Comparison of ENCODE assay signal across 18 cellular contexts in the genomic region with DNA sequence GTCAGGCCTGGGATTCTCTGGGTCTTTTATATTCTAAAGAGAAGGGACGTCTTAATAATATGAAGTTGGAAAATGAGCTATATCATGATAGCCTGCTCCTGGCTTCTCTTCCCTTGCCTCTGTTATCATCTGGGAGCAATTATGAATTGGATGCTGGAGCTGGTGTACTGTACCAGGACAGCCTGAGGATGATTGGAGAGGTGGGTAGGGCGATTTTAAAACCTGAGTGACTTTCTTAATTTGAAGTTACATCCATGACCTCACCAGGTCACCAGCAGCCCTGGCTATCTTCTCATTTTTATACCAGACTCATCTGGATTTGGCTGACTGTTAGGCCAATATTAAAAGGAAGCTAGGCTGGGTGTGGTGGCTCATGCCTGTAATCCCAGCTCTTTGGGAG.
DNase-seq lines count a peak whose midpoint lies in the region; ATAC-seq and TF ChIP-seq lines count a peak whose summit lies in the region.
"Had no signal": no experiment of that assay in that cellular context is flagged by ENCODE, and none has a peak within 500 bp of the region (broad histone marks: within the 10 kb centered on the region; RNA-seq: fewer than 3 reads in every experiment).

No MANE protein-coding gene starts in this region.

- DNase-seq in HCEC 1CT (peak; percentile 12), PC-9 (no peak), fibroblast of gingiva (ENCODE audit: low read depth) (peak; percentile 47), RPMI8226 (no peak), NOMO-1 (lab: John Stamatoyannopoulos, UW; ENCODE audit: unreplicated experiment in 2 of 2) (no peak), medulla oblongata (ENCODE audit: extremely low spot score) (no peak)
- DNase-seq: activated CD4-positive, CD25-positive, alpha-beta regulatory T cell treated with anti-CD3 and anti-CD28 coated beads, Interleukin-2, amount 50 U/mL, for 72 hours; DMS153; kidney; occipital lobe; sigmoid colon; stimulated activated CD4-positive, alpha-beta T cell treated with anti-CD3 and anti-CD28 coated beads, Interleukin-4, amount 100 ng/mL, for 24 hours had no signal

- H3K79me2 ChIP-seq in PC-9 (ENCODE audit: low read depth): no peaks in the 10 kb centered on the region

- intact Hi-C loops in PC-9 (cut with micrococcal nuclease; ENCODE audit: unreplicated experiment): loop anchor here (5.0 kb wide), 1 partner anchor 91 kb away; no protein-coding TSS in a partner anchor

- no peaks in the 10 kb centered on the region for H3K9me2 ChIP-seq in PC-9 (ENCODE audit: insufficient read depth)

- peak overlapping the region; percentile 63 for H3K27ac Mint-ChIP-seq in stimulated activated memory B cell treated with anti-CD40 and anti-IgM and Interleukin-4, amounts not matched to agents 10 μg/mL and 1 μg/mL and 100 μg/mL, for 72 hours
- H3K27ac Mint-ChIP-seq: activated naive CD4-positive, alpha-beta T cell treated with anti-CD3 and anti-CD28 coated beads, Interleukin-2, amount 50 U/mL, for 24 hours; brain; T-helper 1 cell treated with Interleukin-12 subunit alpha and Interleukin-12 subunit beta and Interleukin-4 antibody, amounts not matched to agents 30 μg/mL and 1 μg/mL, for 36 hours had no signal

- H3K4me3 Mint-ChIP-seq in stimulated activated memory B cell treated with anti-CD40 and anti-IgM and Interleukin-4, amounts not matched to agents 10 μg/mL and 1 μg/mL and 100 μg/mL, for 72 hours: peak overlapping the region; percentile 44
- H3K4me3 Mint-ChIP-seq: activated naive CD4-positive, alpha-beta T cell treated with anti-CD3 and anti-CD28 coated beads, Interleukin-2, amount 50 U/mL, for 24 hours; brain; T-helper 1 cell treated with Interleukin-12 subunit alpha and Interleukin-12 subunit beta and Interleukin-4 antibody, amounts not matched to agents 30 μg/mL and 1 μg/mL, for 36 hours had no signal

- H3F3A ChIP-seq in PC-9 (ENCODE audit: insufficient read depth, low read depth): no peaks in the 10 kb centered on the region; the same call in 1 of the 2 replicates

- peak overlapping the region; percentile 45 for H3K27ac ChIP-seq in PC-9
- H3K27ac ChIP-seq: C4-2B, sigmoid colon, thoracic aorta had no signal

- CTCF ChIA-PET in PC-9 (lab: Charles Lee): interaction anchor here (1.0 kb wide), 1 partner anchor 13 kb away, joined by 3 read pairs; no protein-coding TSS in a partner anchor

- no peak overlapping the region for H2AFZ ChIP-seq in PC-9

- peak overlapping the region; percentile 6; the same call in 1 of the 2 replicates for H3K4me2 ChIP-seq in PC-9

- POLR2A ChIA-PET in PC-9 (lab: Charles Lee; ENCODE audit: unreplicated experiment): interaction anchor here (0.7 kb wide), 2 partner anchors 41 to 43 kb away, joined by 4 to 6 read pairs; no protein-coding TSS in a partner anchor

- no peaks in the 10 kb centered on the region for H3K27me3 Mint-ChIP-seq in stimulated activated memory B cell treated with anti-CD40 and anti-IgM and Interleukin-4, amounts not matched to agents 10 μg/mL and 1 μg/mL and 100 μg/mL, for 72 hours
- H3K27me3 Mint-ChIP-seq: activated naive CD4-positive, alpha-beta T cell treated with anti-CD3 and anti-CD28 coated beads, Interleukin-2, amount 50 U/mL, for 24 hours had no signal

- H3K36me3 Mint-ChIP-seq in stimulated activated memory B cell treated with anti-CD40 and anti-IgM and Interleukin-4, amounts not matched to agents 10 μg/mL and 1 μg/mL and 100 μg/mL, for 72 hours: no peaks in the 10 kb centered on the region
- H3K36me3 Mint-ChIP-seq: activated naive CD4-positive, alpha-beta T cell treated with anti-CD3 and anti-CD28 coated beads, Interleukin-2, amount 50 U/mL, for 24 hours; brain had no signal

- H3K4me1 ChIP-seq in PC-9 (replicated peaks; ENCODE audit: insufficient read depth): peaks cover 29% of the 10 kb centered on the region

- no peaks in the 10 kb centered on the region for H4K20me1 ChIP-seq in PC-9 (ENCODE audit: insufficient read depth)

- no peaks in the 10 kb centered on the region for H3K36me3 ChIP-seq in PC-9 (ENCODE audit: low read depth)
- H3K36me3 ChIP-seq: sigmoid colon, thoracic aorta had no signal

- no peak overlapping the region for H3K4me3 ChIP-seq in PC-9
- H3K4me3 ChIP-seq: sigmoid colon, thoracic aorta had no signal

- TF ChIP-seq CTCF in PC-9 (conservative IDR thresholded peaks at IDR 0.05): no peak

- peaks cover 20% of the 10 kb centered on the region for H3K4me1 Mint-ChIP-seq in stimulated activated memory B cell treated with anti-CD40 and anti-IgM and Interleukin-4, amounts not matched to agents 10 μg/mL and 1 μg/mL and 100 μg/mL, for 72 hours
- H3K4me1 Mint-ChIP-seq: brain had no signal

- no peaks in the 10 kb centered on the region for H3K9me3 Mint-ChIP-seq in stimulated activated memory B cell treated with anti-CD40 and anti-IgM and Interleukin-4, amounts not matched to agents 10 μg/mL and 1 μg/mL and 100 μg/mL, for 72 hours
- H3K9me3 Mint-ChIP-seq: activated naive CD4-positive, alpha-beta T cell treated with anti-CD3 and anti-CD28 coated beads, Interleukin-2, amount 50 U/mL, for 24 hours; T-helper 1 cell treated with Interleukin-12 subunit alpha and Interleukin-12 subunit beta and Interleukin-4 antibody, amounts not matched to agents 30 μg/mL and 1 μg/mL, for 36 hours had no signal

- ATAC-seq in stimulated activated memory B cell treated with anti-CD40 and anti-IgM and Interleukin-4, amounts not matched to agents 10 μg/mL and 1 μg/mL and 100 μg/mL, for 72 hours: no peak

- BruUV-seq in PC-9 (replicated peaks; lab: Mats Ljungman, UMichigan): no TSS peak

- no peaks in the 10 kb centered on the region for H3K9me3 ChIP-seq in PC-9 (ENCODE audit: insufficient read depth, low read depth)
- H3K9me3 ChIP-seq: sigmoid colon, thoracic aorta had no signal

- no peaks in the 10 kb centered on the region for H3K27me3 ChIP-seq in PC-9 (ENCODE audit: insufficient read depth, low read depth)
- H3K27me3 ChIP-seq: sigmoid colon had no signal

Comparison
In these comparisons a context has a peak if more than half of its experiments do, and no peak if none do; other contexts are left out.
1. DNase-seq: peak in HCEC 1CT (single experiment) and fibroblast of gingiva (single experiment); none in PC-9 (0 of 2), RPMI8226 (single experiment), NOMO-1 (0 of 2) and medulla oblongata (single experiment).